Comparison of ENCODE assay signal across 7 cellular contexts in genomic region chr3:48188266-48189201, GRCh38. TPM values are rescaled to one million over a fixed set of nuclear protein-coding genes. Genes with fewer than 3 reads are reported as not detected.
DNase-seq lines count a peak whose midpoint lies in the region; ATAC-seq and TF ChIP-seq lines count a peak whose summit lies in the region.

Gene CDC25A, minus strand, starts transcription at chr3:48188417. Its CDS starts 470 bp downstream, at chr3:48187947.

- peaks cover 11% of the 10 kb centered on the region for H3K4me1 ChIP-seq in hepatocyte (ENCODE audit: insufficient read depth)

- peak within 1 kb of the TSS; percentile 97 for H3K4me2 ChIP-seq in hepatocyte

- H3K79me2 ChIP-seq in hepatocyte, result peaks cover 33% of the 10 kb centered on the region

- DNase-seq in NCI-H2081 (lab: John Stamatoyannopoulos, UW) (peak; percentile 93 to 97), T1000 (lab: John Stamatoyannopoulos, UW) (peak; percentile 98), astrocyte of the spinal cord (ENCODE audit: low read depth, low spot score) (peak; percentile 99), hepatocyte (ENCODE audit: low spot score) (peak; percentile 99), renal cortical epithelial cell (ENCODE audit: low read depth) (peak; percentile 97)

- H3K4me3 ChIP-seq in astrocyte of the spinal cord (ENCODE audit: low read depth, low read length) (peak within 1 kb of the TSS; percentile 81), hepatocyte (peak within 1 kb of the TSS; percentile 73)

- no peaks in the 10 kb centered on the region for H3K27me3 ChIP-seq in hepatocyte

- no peaks in the 10 kb centered on the region for H3K9me2 ChIP-seq in hepatocyte (replicated peaks; ENCODE audit: insufficient read depth)

- ATAC-seq in GM18508 (IDR thresholded peaks at IDR 0.05; ENCODE audit: insufficient read depth, unreplicated experiment) (peak; percentile 77), HG03025 (IDR thresholded peaks at IDR 0.05; ENCODE audit: low FRiP score, unreplicated experiment) (peak; percentile 86)

- TF ChIP-seq CTCF in astrocyte of the spinal cord (IDR thresholded peaks at IDR 0.05; ENCODE audit: low read depth, low read length) (no peak), hepatocyte (IDR thresholded peaks at IDR 0.05; ENCODE audit: poor library complexity) (no peak)

- H2AFZ ChIP-seq in hepatocyte, result peak within 1 kb of the TSS; percentile 82

- no peaks in the 10 kb centered on the region for H3K36me3 ChIP-seq in hepatocyte (replicated peaks; ENCODE audit: insufficient read depth, low read depth)

- H3K27ac ChIP-seq in hepatocyte, result peak within 1 kb of the TSS; percentile 78

- WGBS in hepatocyte (ENCODE audit: low lambda C conversion rate, missing lambda C conversion rate), result 11% methylated on average over 44 of the region's 44 CpGs

- H4K20me1 ChIP-seq in hepatocyte (ENCODE audit: insufficient read depth, poor library complexity, severe bottlenecking), result no peaks in the 10 kb centered on the region

- in situ Hi-C loops in astrocyte of the spinal cord (cut with HindIII; ENCODE audit: low sequenced_read_pairs), result no loop called here

- no peaks in the 10 kb centered on the region for H3K9me3 ChIP-seq in hepatocyte (ENCODE audit: low read depth)

RNA-seq across cellular contexts. Expression of gene CDC25A, which starts in this region (rescaled TPM):
- total RNA-seq in hepatocyte (5.3 and 7.9 TPM in 2 replicates), renal cortical epithelial cell (3.2 and 7.3 TPM in 2 replicates)
- 3.7 and 5.5 TPM in 2 replicates for polyA plus RNA-seq in hepatocyte

Comparison
In these comparisons a context has a peak if more than half of its experiments do, and no peak if none do; other contexts are left out.
1. Peak in every context shown above with its lines: DNase-seq, ATAC-seq, H3K4me3 ChIP-seq and H3K27ac ChIP-seq.